9 cellular contexts compared by ENCODE assay signal in genomic region chrX:131288738-131289511, GRCh38. TPM values are rescaled to one million over a fixed set of nuclear protein-coding genes. Genes with fewer than 3 reads are reported as not detected.
DNase-seq lines count a peak whose midpoint lies in the region; ATAC-seq, FAIRE-seq and TF ChIP-seq lines count a peak whose summit lies in the region.
"Had no signal": no experiment of that assay in that cellular context is flagged by ENCODE, and none has a peak within 500 bp of the region (broad histone marks: within the 10 kb centered on the region; RNA-seq: fewer than 3 reads in every experiment).

Gene IGSF1, minus strand, starts transcription at chrX:131289306. Its CDS starts 2,632 bp downstream, at chrX:131286674.

- no peak within 1 kb of the TSS for H4K8ac ChIP-seq in H1 (ENCODE audit: extremely low read depth, insufficient read depth, low read length)

- H2BK120ac ChIP-seq in H1 (replicated peaks; ENCODE audit: low read depth, low read length) = no peak within 1 kb of the TSS

- H3K9ac ChIP-seq in H1 (replicated peaks in 1 of 4; ENCODE audit: extremely low read depth in 1 of 4, low read depth in 3 of 4, low read length in 3 of 4) = peak within 1 kb of the TSS in 3 of 4 experiments; percentile 34 to 48 (median 48); a peak in 5 of 7 replicates

- H2AFZ ChIP-seq in H1 (ENCODE audit: low read length) = 0 out of 2 replicates have a peak within 1 kb of the TSS, but pooled peaks have one; percentile 32

- H3K4me3 ChIP-seq in H1 (ENCODE audit: extremely low read depth in 1 of 4, insufficient read depth in 2 of 4, low read depth in 3 of 4, low read length in 4 of 4) = peak within 1 kb of the TSS; percentile 62 to 83 (median 64)

- peak; percentile 88 for FAIRE-seq in H1 (lab: Jason Lieb, UNC)
- FAIRE-seq: bronchial epithelial cell had no signal

- TF ChIP-seq RAD21 in H1 (IDR thresholded peaks at IDR 0.05 in 1 of 2, conservative IDR thresholded peaks at IDR 0.05 in 1 of 2; ENCODE audit: low read depth in 2 of 2, low read length in 2 of 2) = no peak; a peak in 1 of 4 replicates

- H3K79me2 ChIP-seq in H1 (ENCODE audit: control insufficient read depth in 1 of 2, insufficient read depth in 2 of 2, low read length in 2 of 2) = no peaks in the 10 kb centered on the region

- TF ChIP-seq CTCF in H1 (IDR thresholded peaks at IDR 0.05; ENCODE audit: control extremely low read depth in 1 of 3, insufficient read depth in 1 of 3, low read depth in 1 of 3, low read length in 3 of 3) = no peak

- ATAC-seq in HG03439 (IDR thresholded peaks at IDR 0.05; ENCODE audit: unreplicated experiment) = no peak
- ATAC-seq in HG03108 (IDR thresholded peaks at IDR 0.05; ENCODE audit: unreplicated experiment) = no peak

- H3K4me1 ChIP-seq in H1 (replicated peaks in 1 of 4; ENCODE audit: control insufficient read depth in 3 of 4, insufficient read depth in 4 of 4, low read length in 3 of 4) = peaks cover 0 to 4% (median 3%) of the 10 kb centered on the region in 4 experiments; a peak in 6 of 7 replicates

- no peak within 1 kb of the TSS for H2BK20ac ChIP-seq in H1 (ENCODE audit: low read length)

- H3K27me3 ChIP-seq in H1 (replicated peaks in 1 of 4; ENCODE audit: control insufficient read depth in 3 of 4, extremely low read depth in 1 of 4, insufficient read depth in 3 of 4, low read length in 3 of 4) = no peaks in the 10 kb centered on the region

- no peaks in the 10 kb centered on the region for H3K9me3 ChIP-seq in H1 (ENCODE audit: insufficient read depth in 2 of 2, low read depth in 1 of 2, low read length in 1 of 2)

- H4K5ac ChIP-seq in H1 (ENCODE audit: insufficient read length, low read depth, low read length) = peak within 1 kb of the TSS; percentile 73

- no peak within 1 kb of the TSS for H2AK5ac ChIP-seq in H1 (ENCODE audit: low read depth, low read length)

- in situ Hi-C loops in ACHN (cut with HindIII; ENCODE audit: low pct_ligation_motif_present, low pct_unique_long_range_greater_than_20kb, low sequenced_read_pairs) = no loop called here

- DNase-seq in ACHN (peak; percentile 36), HuH-7 (ENCODE audit: low spot score) (peak; percentile 42), H1 (ENCODE audit: low read depth in 1 of 2, low spot score in 2 of 2) (peak; percentile 66 to 67), middle frontal gyrus (ENCODE audit: extremely low spot score, low spot score) (peak; percentile 16)
- DNase-seq in activated CD8-positive, alpha-beta memory T cell treated with anti-CD3 and anti-CD28 coated beads, Interleukin-2, amount 50 U/mL, for 4 hours = no peak
- no peak for DNase-seq in NK-92 treated with Interleukin-12 subunit alpha and Interleukin-12 subunit beta, amount 100 ng/mL, for 24 hours (lab: John Stamatoyannopoulos, UW)

- no peaks in the 10 kb centered on the region for H3K23me2 ChIP-seq in H1 (ENCODE audit: low read depth, low read length)

- peak in 1 of 2 experiments; percentile 30; a peak in 1 of 3 replicates for TF ChIP-seq POLR2A in H1 (IDR thresholded peaks at IDR 0.05; ENCODE audit: control extremely low read depth in 1 of 2, low read depth in 2 of 2, low read length in 2 of 2)

- H3K56ac ChIP-seq in H1 (replicated peaks; ENCODE audit: insufficient read length, low read depth, low read length) = no peak within 1 kb of the TSS

- H3K18ac ChIP-seq in H1 (ENCODE audit: extremely low read depth, low read length) = peak within 1 kb of the TSS; percentile 78

- peaks cover 0 to 7% (median 2%) of the 10 kb centered on the region in 4 experiments; a peak in 3 of 8 replicates for H3K36me3 ChIP-seq in H1 (ENCODE audit: control insufficient read depth in 2 of 4, insufficient read depth in 4 of 4, low read length in 3 of 4)

- H3K23ac ChIP-seq in H1 (ENCODE audit: insufficient read length) = no peak within 1 kb of the TSS

- 0 out of 2 replicates have a peak within 1 kb of the TSS, but pooled peaks have one; percentile 17 for H2BK12ac ChIP-seq in H1 (ENCODE audit: low read depth, low read length)

- no peak within 1 kb of the TSS for H2BK15ac ChIP-seq in H1 (ENCODE audit: low read length)

- H3K27ac ChIP-seq in H1 (ENCODE audit: low read depth, low read length) = no peak within 1 kb of the TSS

- no peak for TF ChIP-seq EP300 in H1 (IDR thresholded peaks at IDR 0.05; ENCODE audit: borderline replicate concordance in 1 of 2, low read depth in 2 of 2, low read length in 2 of 2)

- POLR2A ChIA-PET in H1 (lab: Charles Lee; ENCODE audit: partially characterized antibody) = interaction anchor here (0.8 to 3.0 kb wide), 4 partner anchors 9 to 19 kb away, joined by 3 to 16 read pairs (median 5); no protein-coding TSS in a partner anchor

- H3K4me2 ChIP-seq in H1 (ENCODE audit: insufficient read depth in 1 of 2, low read depth in 2 of 2, low read length in 2 of 2) = peak within 1 kb of the TSS; percentile 68 to 74

- CTCF ChIA-PET in H1 (lab: Charles Lee; ENCODE audit: partially characterized antibody) = interaction anchor here (1.0 kb wide), 1 partner anchor 220 kb away, joined by 3 read pairs; no protein-coding TSS in a partner anchor

- H4K20me1 ChIP-seq in H1 (replicated peaks in 1 of 2; ENCODE audit: control insufficient read depth in 1 of 2, insufficient read depth in 2 of 2, low read length in 2 of 2) = no peaks in the 10 kb centered on the region

- H3K79me1 ChIP-seq in H1 (ENCODE audit: low read depth, low read length) = no peaks in the 10 kb centered on the region

- no peak within 1 kb of the TSS; the same call in 1 of the 2 replicates for H2BK5ac ChIP-seq in H1 (ENCODE audit: low read depth, low read length)

- H3K4ac ChIP-seq in H1 (replicated peaks; ENCODE audit: insufficient read length, low read depth, low read length) = no peak within 1 kb of the TSS

- peak within 1 kb of the TSS; percentile 65 for H4K91ac ChIP-seq in H1 (replicated peaks; ENCODE audit: insufficient read length, low read length)

- 0% methylated on average over 7 of the region's 32 CpGs; no CpG with 5 or more reads in 1 of the 2 experiments for WGBS in H1 (ENCODE audit: extremely low coverage in 1 of 2, insufficient coverage in 1 of 2, insufficient read length in 1 of 2, insufficient replicate concordance in 2 of 2, low coverage in 1 of 2, low lambda C conversion rate in 2 of 2, missing lambda C conversion rate in 1 of 2), 2 experiments

- no peak within 1 kb of the TSS for H3K14ac ChIP-seq in H1 (ENCODE audit: insufficient read length)

TF ChIP-seq in H1, 55 proteins besides CTCF, POLR2A, EP300 and RAD21 (continues in another document):
- 0 out of 4 replicates have a peak, but pooled peaks of 1 of the 2 experiments have one; percentile 42 for TF ChIP-seq SIN3A (conservative IDR thresholded peaks at IDR 0.05 in 1 of 2, IDR thresholded peaks at IDR 0.05 in 1 of 2; ENCODE audit: low read depth in 1 of 2, low read length in 2 of 2)

RNA-seq across cellular contexts. Expression of gene IGSF1, which starts in this region (rescaled TPM):
- 23.0 and 23.1 TPM in 2 replicates for total RNA-seq in H1 (2021; fragmentation: NEBNext Ultra II Directional; extraction: Animal tissue kit (Norgen Biotek cat#: 25700))
- 24.3 and 39.9 TPM in 2 replicates for polyA plus RNA-seq in H1 (2011; rRNA removed)
- polyA plus RNA-seq in H1 (2011; cell fraction: cytosol; rRNA removed) = 25.4 TPM
- 52.3 TPM for polyA plus RNA-seq in H1 (2011; cell fraction: nucleus; rRNA removed)
- 28.4 to 34.8 TPM (median 31.8 TPM) in 4 replicates for polyA plus RNA-seq in H1 (2012, experiment 1 of 2)
- polyA plus RNA-seq in H1 (2012, experiment 2 of 2) = 25.2 TPM
- polyA plus RNA-seq in H1 (2013, experiment 1 of 2) = 46.4 TPM
- polyA plus RNA-seq in H1 (2013, experiment 2 of 2) = 41.6 TPM
- polyA minus RNA-seq in H1 (2011; rRNA and poly(A)+ RNA removed) = 31.3 and 52.1 TPM in 2 replicates
- polyA minus RNA-seq in H1 (2011; cell fraction: cytosol; rRNA and poly(A)+ RNA removed) = 12.3 TPM
- 16.7 TPM for polyA minus RNA-seq in H1 (2011; cell fraction: nucleus; rRNA and poly(A)+ RNA removed)
- total RNA-seq: bronchial epithelial cell had no signal

Comparison
In these comparisons a context has a peak if more than half of its experiments do, and no peak if none do; other contexts are left out.
1. DNase-seq: peak in ACHN (single experiment), HuH-7 (single experiment), H1 (2 of 2) and middle frontal gyrus (single experiment); none in activated CD8-positive, alpha-beta memory T cell treated with anti-CD3 and anti-CD28 coated beads, Interleukin-2, amount 50 U/mL, for 4 hours (single experiment) and NK-92 treated with Interleukin-12 subunit alpha and Interleukin-12 subunit beta, amount 100 ng/mL, for 24 hours (single experiment).